In genomic region chr1:242670019-242670418, GRCh38 we compare ENCODE assay signal across 1 cellular context.
TF ChIP-seq lines count a peak whose summit lies in the region.

No MANE protein-coding gene starts in this region.

TF ChIP-seq in SK-N-SH treated with all-trans-retinoic acid at 6 μM for 48 hours, 23 proteins besides CTCF, POLR2A, EP300 and RAD21 (continued from another document):
- TF ChIP-seq CSRNP3 (CRISPR knock-in tag; IDR thresholded peaks at IDR 0.05) (no peak), TOX (CRISPR knock-in tag; IDR thresholded peaks at IDR 0.05; ENCODE audit: borderline replicate concordance) (no peak), POU6F1 (CRISPR knock-in tag; IDR thresholded peaks at IDR 0.05; ENCODE audit: borderline replicate concordance, low read depth) (no peak)
